In the genomic region with DNA sequence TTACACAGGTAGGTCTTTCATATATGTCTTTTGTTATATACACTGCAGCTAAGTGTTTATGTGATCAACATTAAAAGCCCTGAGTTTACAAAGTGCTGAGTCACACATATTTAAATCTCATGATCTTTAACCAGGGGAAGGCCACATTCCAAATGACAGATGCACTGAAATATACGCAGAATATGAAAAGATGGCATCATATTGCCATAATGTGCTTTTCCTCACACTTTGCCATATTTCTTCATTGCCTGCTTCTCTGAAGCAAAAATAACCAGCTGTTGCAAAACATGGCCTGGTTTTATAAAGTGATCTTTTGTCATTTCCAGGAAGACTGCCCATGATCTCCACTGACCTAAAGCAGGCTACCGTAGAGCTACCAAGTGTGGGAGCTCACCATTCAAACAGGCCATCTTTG, we compare ENCODE assay signal across 16 cellular contexts.
DNase-seq lines count a peak whose midpoint lies in the region; ATAC-seq and TF ChIP-seq lines count a peak whose summit lies in the region.
"Had no signal": no experiment of that assay in that cellular context is flagged by ENCODE, and none has a peak within 500 bp of the region (broad histone marks: within the 10 kb centered on the region; RNA-seq: fewer than 3 reads in every experiment).

No MANE protein-coding gene starts in this region.

- H3K4me1 ChIP-seq in mucosa of descending colon (ENCODE audit: low read depth): peaks cover 7% of the 10 kb centered on the region
- H3K4me1 ChIP-seq in colonic mucosa: no peaks in the 10 kb centered on the region
- H3K4me1 ChIP-seq: parathyroid adenoma had no signal

- H3K4me1 Mint-ChIP-seq in Calu3 (ENCODE audit: low read depth, unreplicated experiment): peaks cover 17% of the 10 kb centered on the region
- H3K4me1 Mint-ChIP-seq in activated T-cell treated with anti-CD3 and anti-CD28 coated beads, Interleukin-2, amount 50 U/mL, for 24 hours (ENCODE audit: low read depth): peaks cover 5% of the 10 kb centered on the region
- H3K4me1 Mint-ChIP-seq in activated naive CD8-positive, alpha-beta T cell treated with anti-CD3 and anti-CD28 coated beads, Interleukin-2, amount 50 U/mL, for 24 hours: no peaks in the 10 kb centered on the region
- H3K4me1 Mint-ChIP-seq: activated naive CD4-positive, alpha-beta T cell treated with anti-CD3 and anti-CD28 coated beads, Interleukin-2, amount 10 ng/mL, durations not matched to agents 7 days and 5 days; CD14-positive monocyte; stimulated activated memory B cell treated with anti-CD40 and anti-IgM and Interleukin-4, amounts not matched to agents 10 μg/mL and 1 μg/mL and 100 μg/mL, for 72 hours had no signal

- H3K27me3 ChIP-seq in colonic mucosa: no peaks in the 10 kb centered on the region
- H3K27me3 ChIP-seq: heart left ventricle had no signal

- TF ChIP-seq CTCF in Calu3 (IDR thresholded peaks at IDR 0.05; ENCODE audit: unreplicated experiment) (no peak), mucosa of descending colon (IDR thresholded peaks at IDR 0.05) (no peak), colonic mucosa (IDR thresholded peaks at IDR 0.05) (no peak)

- H3K9me3 ChIP-seq in mucosa of descending colon: no peaks in the 10 kb centered on the region
- no peaks in the 10 kb centered on the region for H3K9me3 ChIP-seq in colonic mucosa
- H3K9me3 ChIP-seq: heart left ventricle had no signal

- no peaks in the 10 kb centered on the region for H3K27me3 Mint-ChIP-seq in Calu3 (ENCODE audit: unreplicated experiment)
- H3K27me3 Mint-ChIP-seq in activated T-cell treated with anti-CD3 and anti-CD28 coated beads, Interleukin-2, amount 50 U/mL, for 24 hours: peaks cover 5% of the 10 kb centered on the region
- peaks cover 4% of the 10 kb centered on the region for H3K27me3 Mint-ChIP-seq in activated naive CD8-positive, alpha-beta T cell treated with anti-CD3 and anti-CD28 coated beads, Interleukin-2, amount 50 U/mL, for 24 hours

- intact Hi-C loops in Calu3 (cut with micrococcal nuclease; ENCODE audit: unreplicated experiment): no loop called here
- intact Hi-C loops in mucosa of descending colon (cut with DNase I, micrococcal nuclease): no loop called here
- intact Hi-C loops in colonic mucosa (cut with DNase I): no loop called here

- peak; percentile 29 for ATAC-seq in mucosa of descending colon
- no peak for ATAC-seq in activated naive CD8-positive, alpha-beta T cell treated with anti-CD3 and anti-CD28 coated beads, Interleukin-2, amount 50 U/mL, for 24 hours
- ATAC-seq: stimulated activated memory B cell treated with anti-CD40 and anti-IgM and Interleukin-4, amounts not matched to agents 10 μg/mL and 1 μg/mL and 100 μg/mL, for 72 hours had no signal

- DNase-seq in Calu3: no peak
- peak; percentile 82 for DNase-seq in LHCN-M2 (ENCODE audit: low read depth)
- peak; percentile 48 for DNase-seq in dedifferentiated amniotic fluid mesenchymal stem cell (ENCODE audit: extremely low spot score)
- DNase-seq in mucosa of descending colon: no peak
- no peak for DNase-seq in activated T-cell treated with anti-CD3 and anti-CD28 coated beads, Interleukin-2, amount 50 U/mL, for 24 hours
- DNase-seq in colonic mucosa: no peak
- no peak for DNase-seq in activated naive CD8-positive, alpha-beta T cell treated with anti-CD3 and anti-CD28 coated beads, Interleukin-2, amount 50 U/mL, for 24 hours
- DNase-seq in activated CD4-positive, alpha-beta T cell treated with anti-CD3 and anti-CD28 coated beads, Interleukin-2, amount 50 U/mL, for 4 hours: no peak
- DNase-seq: activated CD4-positive, alpha-beta T cell treated with anti-CD3 and anti-CD28 coated beads, Interleukin-2, amount 50 U/mL, for 1 hour; activated naive CD4-positive, alpha-beta T cell treated with anti-CD3 and anti-CD28 coated beads, Interleukin-2, amount 10 ng/mL, durations not matched to agents 7 days and 5 days; heart left ventricle; stimulated activated CD4-positive, alpha-beta T cell treated with anti-CD3 and anti-CD28 coated beads, Interleukin-2, amount 100 ng/mL, for 24 hours had no signal

- H3K4me3 ChIP-seq in mucosa of descending colon: no peak overlapping the region
- no peak overlapping the region for H3K4me3 ChIP-seq in colonic mucosa
- H3K4me3 ChIP-seq: heart left ventricle had no signal

- no peaks in the 10 kb centered on the region for H3K36me3 Mint-ChIP-seq in Calu3 (ENCODE audit: insufficient read depth, unreplicated experiment)
- H3K36me3 Mint-ChIP-seq in activated T-cell treated with anti-CD3 and anti-CD28 coated beads, Interleukin-2, amount 50 U/mL, for 24 hours (ENCODE audit: low read depth): no peaks in the 10 kb centered on the region
- H3K36me3 Mint-ChIP-seq in activated naive CD8-positive, alpha-beta T cell treated with anti-CD3 and anti-CD28 coated beads, Interleukin-2, amount 50 U/mL, for 24 hours (ENCODE audit: low read depth): no peaks in the 10 kb centered on the region
- H3K36me3 Mint-ChIP-seq: activated naive CD4-positive, alpha-beta T cell treated with anti-CD3 and anti-CD28 coated beads, Interleukin-2, amount 10 ng/mL, durations not matched to agents 7 days and 5 days; CD14-positive monocyte; stimulated activated memory B cell treated with anti-CD40 and anti-IgM and Interleukin-4, amounts not matched to agents 10 μg/mL and 1 μg/mL and 100 μg/mL, for 72 hours had no signal

- peak overlapping the region; percentile 45 for H3K27ac Mint-ChIP-seq in Calu3 (ENCODE audit: unreplicated experiment)
- no peak overlapping the region for H3K27ac Mint-ChIP-seq in activated T-cell treated with anti-CD3 and anti-CD28 coated beads, Interleukin-2, amount 50 U/mL, for 24 hours
- H3K27ac Mint-ChIP-seq in activated naive CD8-positive, alpha-beta T cell treated with anti-CD3 and anti-CD28 coated beads, Interleukin-2, amount 50 U/mL, for 24 hours: no peak overlapping the region
- H3K27ac Mint-ChIP-seq: activated naive CD4-positive, alpha-beta T cell treated with anti-CD3 and anti-CD28 coated beads, Interleukin-2, amount 10 ng/mL, durations not matched to agents 7 days and 5 days; CD14-positive monocyte; stimulated activated memory B cell treated with anti-CD40 and anti-IgM and Interleukin-4, amounts not matched to agents 10 μg/mL and 1 μg/mL and 100 μg/mL, for 72 hours; T-helper 1 cell treated with Interleukin-12 subunit alpha and Interleukin-12 subunit beta and Interleukin-4 antibody, amounts not matched to agents 30 μg/mL and 1 μg/mL, for 36 hours had no signal

- CTCF ChIA-PET in Calu3 (lab: Charles Lee): no interaction called here

- no peak overlapping the region for H3K9ac ChIP-seq in colonic mucosa (ENCODE audit: low read depth in 2 of 2, low read length in 2 of 2)
- H3K9ac ChIP-seq: parathyroid adenoma had no signal

- H3K27ac ChIP-seq in colonic mucosa: no peak overlapping the region
- H3K27ac ChIP-seq: heart left ventricle, parathyroid adenoma had no signal

- H3K9me3 Mint-ChIP-seq in Calu3 (ENCODE audit: low read depth, unreplicated experiment): no peaks in the 10 kb centered on the region
- H3K9me3 Mint-ChIP-seq in activated T-cell treated with anti-CD3 and anti-CD28 coated beads, Interleukin-2, amount 50 U/mL, for 24 hours: no peaks in the 10 kb centered on the region
- H3K9me3 Mint-ChIP-seq in activated naive CD8-positive, alpha-beta T cell treated with anti-CD3 and anti-CD28 coated beads, Interleukin-2, amount 50 U/mL, for 24 hours: no peaks in the 10 kb centered on the region
- H3K9me3 Mint-ChIP-seq: activated naive CD4-positive, alpha-beta T cell treated with anti-CD3 and anti-CD28 coated beads, Interleukin-2, amount 10 ng/mL, durations not matched to agents 7 days and 5 days; CD14-positive monocyte; stimulated activated memory B cell treated with anti-CD40 and anti-IgM and Interleukin-4, amounts not matched to agents 10 μg/mL and 1 μg/mL and 100 μg/mL, for 72 hours; T-helper 1 cell treated with Interleukin-12 subunit alpha and Interleukin-12 subunit beta and Interleukin-4 antibody, amounts not matched to agents 30 μg/mL and 1 μg/mL, for 36 hours had no signal

- H3K4me3 Mint-ChIP-seq in Calu3 (ENCODE audit: low read depth, unreplicated experiment): no peak overlapping the region
- no peak overlapping the region for H3K4me3 Mint-ChIP-seq in activated T-cell treated with anti-CD3 and anti-CD28 coated beads, Interleukin-2, amount 50 U/mL, for 24 hours
- H3K4me3 Mint-ChIP-seq in activated naive CD8-positive, alpha-beta T cell treated with anti-CD3 and anti-CD28 coated beads, Interleukin-2, amount 50 U/mL, for 24 hours: no peak overlapping the region
- H3K4me3 Mint-ChIP-seq: activated naive CD4-positive, alpha-beta T cell treated with anti-CD3 and anti-CD28 coated beads, Interleukin-2, amount 10 ng/mL, durations not matched to agents 7 days and 5 days; CD14-positive monocyte; stimulated activated memory B cell treated with anti-CD40 and anti-IgM and Interleukin-4, amounts not matched to agents 10 μg/mL and 1 μg/mL and 100 μg/mL, for 72 hours; T-helper 1 cell treated with Interleukin-12 subunit alpha and Interleukin-12 subunit beta and Interleukin-4 antibody, amounts not matched to agents 30 μg/mL and 1 μg/mL, for 36 hours had no signal

- H3K36me3 ChIP-seq in mucosa of descending colon (ENCODE audit: low read depth): no peaks in the 10 kb centered on the region
- H3K36me3 ChIP-seq in colonic mucosa: no peaks in the 10 kb centered on the region
- H3K36me3 ChIP-seq: heart left ventricle had no signal

- BruUV-seq in Calu3 (replicated peaks; lab: Mats Ljungman, UMichigan): no TSS peak

Comparison
In these comparisons a context has a peak if more than half of its experiments do, and no peak if none do; other contexts are left out.
1. DNase-seq: peak in LHCN-M2 (single experiment) and dedifferentiated amniotic fluid mesenchymal stem cell (single experiment); none in Calu3 (single experiment), mucosa of descending colon (0 of 3), activated T-cell treated with anti-CD3 and anti-CD28 coated beads, Interleukin-2, amount 50 U/mL, for 24 hours (single experiment), colonic mucosa (single experiment), activated naive CD8-positive, alpha-beta T cell treated with anti-CD3 and anti-CD28 coated beads, Interleukin-2, amount 50 U/mL, for 24 hours (single experiment) and activated CD4-positive, alpha-beta T cell treated with anti-CD3 and anti-CD28 coated beads, Interleukin-2, amount 50 U/mL, for 4 hours (0 of 2).